Comparison of ENCODE assay signal across 25 cellular contexts in genomic region chr16:49821156-49821555, GRCh38. TPM values are rescaled to one million over a fixed set of nuclear protein-coding genes. Genes with fewer than 3 reads are reported as not detected.
A peak's percentile ranks its signal among the peaks of the same experiment; 100 is the strongest.
DNase-seq lines count a peak whose midpoint lies in the region; ATAC-seq and TF ChIP-seq lines count a peak whose summit lies in the region.
"Had no signal": no experiment of that assay in that cellular context is flagged by ENCODE, and none has a peak within 500 bp of the region (broad histone marks: within the 10 kb centered on the region; RNA-seq: fewer than 3 reads in every experiment).

No MANE protein-coding gene starts in this region.

- H3K14ac ChIP-seq in H9 (ENCODE audit: insufficient read depth, low read length), result no peak overlapping the region

- no peaks in the 10 kb centered on the region for H3K9me3 Mint-ChIP-seq in H9
- no peaks in the 10 kb centered on the region for H3K9me3 Mint-ChIP-seq in WTC11
- H3K9me3 Mint-ChIP-seq: IgD-negative memory B cell had no signal

- BruUV-seq in mammary epithelial cell (replicated peaks; lab: Mats Ljungman, UMichigan), result no TSS peak

- TF ChIP-seq CTCF in H9 (conservative IDR thresholded peaks at IDR 0.05), result no peak
- TF ChIP-seq CTCF in WTC11 (IDR thresholded peaks at IDR 0.05), result no peak
- no peak for TF ChIP-seq CTCF in psoas muscle (IDR thresholded peaks at IDR 0.05)
- no peak for TF ChIP-seq CTCF in mammary epithelial cell (conservative IDR thresholded peaks at IDR 0.05 in 1 of 2, IDR thresholded peaks at IDR 0.05 in 1 of 2; ENCODE audit: extremely low read depth in 1 of 2, insufficient read depth in 1 of 2, low read depth in 1 of 2, low read length in 2 of 2)

- H2BK20ac ChIP-seq in H9 (ENCODE audit: low read depth, low read length, poor library complexity, severe bottlenecking), result no peak overlapping the region

- dilution Hi-C loops in mammary epithelial cell (cut with HindIII; ENCODE audit: low sequenced_read_pairs), result no loop called here

- H3K36me3 Mint-ChIP-seq in H9 (ENCODE audit: insufficient read depth in 1 of 3, low read depth in 3 of 3) (peaks cover 0 to 28% (median 4%) of the 10 kb centered on the region in 3 experiments; a peak in 3 of 7 replicates), WTC11 (no peaks in the 10 kb centered on the region)
- H3K36me3 Mint-ChIP-seq: CD4-positive, alpha-beta memory T cell; IgD-negative memory B cell had no signal

- intact Hi-C loops in psoas muscle (cut with DNase I), result no loop called here
- intact Hi-C loops in mammary epithelial cell (cut with micrococcal nuclease), result no loop called here
- intact Hi-C loops in Right ventricle myocardium superior (cut with DNase I), result no loop called here

- H4K20me1 ChIP-seq in H9 (ENCODE audit: control insufficient read depth, insufficient read depth, insufficient read length) (no peaks in the 10 kb centered on the region), mammary epithelial cell (ENCODE audit: insufficient read depth, low read length) (no peaks in the 10 kb centered on the region)

- H2BK120ac ChIP-seq in H9 (ENCODE audit: low read depth, low read length, poor library complexity, severe bottlenecking), result no peak overlapping the region

- H3K18ac ChIP-seq in H9 (ENCODE audit: insufficient read length, low read depth, low read length), result no peak overlapping the region

- no peak overlapping the region for H2BK15ac ChIP-seq in H9 (ENCODE audit: low read depth, low read length)

- peak; percentile 9; the same call in 1 of the 2 replicates for ATAC-seq in WTC11
- ATAC-seq in psoas muscle, result no peak
- ATAC-seq in GM19351 (IDR thresholded peaks at IDR 0.05; ENCODE audit: unreplicated experiment), result no peak
- no peak for ATAC-seq in Right ventricle myocardium superior (ENCODE audit: poor library complexity)
- ATAC-seq: GM12878 had no signal

- H2AK5ac ChIP-seq in H9 (ENCODE audit: insufficient read length, low read length), result no peak overlapping the region

- no peak overlapping the region for H3K4me3 Mint-ChIP-seq in H9
- no peak overlapping the region for H3K4me3 Mint-ChIP-seq in WTC11
- H3K4me3 Mint-ChIP-seq: CD4-positive, alpha-beta memory T cell; IgD-negative memory B cell had no signal

- no peak overlapping the region for H2AFZ ChIP-seq in H9 (ENCODE audit: low read length)
- H2AFZ ChIP-seq in mammary epithelial cell (ENCODE audit: low read depth, low read length), result no peak overlapping the region

- no peak overlapping the region for H4K8ac ChIP-seq in H9 (replicated peaks; ENCODE audit: insufficient read length, low read depth, low read length)

- H4K91ac ChIP-seq in H9 (ENCODE audit: insufficient read length, low read depth, low read length), result no peak overlapping the region

- H3K4me1 ChIP-seq in H9 (ENCODE audit: insufficient read depth, low read length), result peaks cover 7% of the 10 kb centered on the region; the same call in 1 of the 2 replicates
- peaks cover 22% of the 10 kb centered on the region for H3K4me1 ChIP-seq in iPS-20b (ENCODE audit: insufficient read depth, low read length)
- H3K4me1 ChIP-seq in psoas muscle, result peaks cover 86% of the 10 kb centered on the region
- no peaks in the 10 kb centered on the region for H3K4me1 ChIP-seq in mammary epithelial cell (ENCODE audit: insufficient read depth, low read length)
- H3K4me1 ChIP-seq: HAP-1, Peyer's patch had no signal

- no peaks in the 10 kb centered on the region for H3K79me1 ChIP-seq in H9 (ENCODE audit: insufficient read depth, low read depth, low read length, poor library complexity, severe bottlenecking)

- no peak overlapping the region for H3K56ac ChIP-seq in H9 (ENCODE audit: insufficient read length, low read depth, low read length)

- POLR2A ChIA-PET in WTC11 (lab: Charles Lee), result no interaction called here

- in situ Hi-C loops in mammary epithelial cell (cut with MboI; ENCODE audit: low sequenced_read_pairs in 2 of 2), result no loop called here

- H3K27me3 Mint-ChIP-seq in H9 (ENCODE audit: low read depth), result no peaks in the 10 kb centered on the region
- H3K27me3 Mint-ChIP-seq in WTC11 (ENCODE audit: low read depth), result no peaks in the 10 kb centered on the region

- H3K4me2 ChIP-seq in H9 (ENCODE audit: insufficient read depth, insufficient read length, low read length), result no peak overlapping the region
- no peak overlapping the region for H3K4me2 ChIP-seq in mammary epithelial cell (ENCODE audit: insufficient read depth, low read depth, low read length)

- no CpG with 5 or more reads among the region's 9 CpGs for WGBS in H9 (ENCODE audit: extremely low coverage, insufficient read length, low lambda C conversion rate)
- whole genome bisulfite sequencing in psoas muscle, 3 donors, result 78 to 83% (median 82%) methylated on average over 9 of the region's 9 CpGs
- WGBS in mammary epithelial cell (ENCODE audit: low coverage, missing lambda C conversion rate), result 43% methylated on average over 4 of the region's 9 CpGs

- no peak overlapping the region for H3K27ac ChIP-seq in H9 (ENCODE audit: insufficient read length, low read depth, low read length)
- no peak overlapping the region for H3K27ac ChIP-seq in iPS-20b (ENCODE audit: low read length)
- H3K27ac ChIP-seq in psoas muscle, result peak overlapping the region; percentile 93
- H3K27ac ChIP-seq in mammary epithelial cell (ENCODE audit: insufficient read depth, low read depth, low read length), result no peak overlapping the region
- H3K27ac ChIP-seq: HL-60, Peyer's patch, SJCRH30 had no signal

- no peak overlapping the region for H2BK12ac ChIP-seq in H9 (ENCODE audit: insufficient read length, low read depth, low read length)

- H4K5ac ChIP-seq in H9 (ENCODE audit: insufficient read length, low read depth, low read length), result no peak overlapping the region

- H3K79me2 ChIP-seq in H9 (ENCODE audit: insufficient read depth, low read length) (peaks cover 6% of the 10 kb centered on the region; the same call in 1 of the 2 replicates), mammary epithelial cell (ENCODE audit: insufficient read depth, low read length) (no peaks in the 10 kb centered on the region)

- no peaks in the 10 kb centered on the region for H3K23me2 ChIP-seq in H9 (ENCODE audit: insufficient read length, low read depth, low read length, poor library complexity, severe bottlenecking)

- no peaks in the 10 kb centered on the region for H3K9me3 ChIP-seq in H9 (ENCODE audit: control insufficient read depth, low read depth, low read length)
- no peaks in the 10 kb centered on the region for H3K9me3 ChIP-seq in iPS-20b (ENCODE audit: insufficient read depth, low read depth, low read length)
- H3K9me3 ChIP-seq in psoas muscle, result no peaks in the 10 kb centered on the region
- no peaks in the 10 kb centered on the region for H3K9me3 ChIP-seq in mammary epithelial cell (replicated peaks; ENCODE audit: insufficient read depth, low read length)
- H3K9me3 ChIP-seq: BE2C, HAP-1, Peyer's patch, SJCRH30 had no signal

- peaks cover 10% of the 10 kb centered on the region; the same call in 1 of the 2 replicates for H3K36me3 ChIP-seq in iPS-20b (ENCODE audit: insufficient read depth, low read depth, low read length)
- H3K36me3 ChIP-seq in psoas muscle (ENCODE audit: insufficient read depth in 1 of 2, low read depth in 1 of 2), result no peaks in the 10 kb centered on the region
- H3K36me3 ChIP-seq in mammary epithelial cell (ENCODE audit: insufficient read depth, low read length), result no peaks in the 10 kb centered on the region
- H3K36me3 ChIP-seq: BE2C, HAP-1, Peyer's patch, SJCRH30 had no signal

- DNase-seq in H9, result no peak
- DNase-seq in WTC11 (ENCODE audit: low spot score), result no peak
- DNase-seq in psoas muscle, result no peak
- no peak for DNase-seq in mammary epithelial cell
- DNase-seq in Right ventricle myocardium superior, result no peak
- no peak for DNase-seq in CD1c-positive myeloid dendritic cell (ENCODE audit: extremely low spot score)
- DNase-seq: BE2C; CD4-positive, alpha-beta memory T cell; DND-41; NCI-H1105; NCI-H146; NCI-H2029; NCI-H345; NCI-H524; NCI-H774; NK-92 treated with Interleukin-12 subunit alpha and Interleukin-12 subunit beta, amount 100 ng/mL, for 24 hours; Peyer's patch; SJCRH30 had no signal

- H2BK5ac ChIP-seq in H9 (ENCODE audit: insufficient read length, low read length), result no peak overlapping the region

- H3K23ac ChIP-seq in H9 (ENCODE audit: insufficient read length, low read depth, low read length), result no peak overlapping the region

- H3K4me3 ChIP-seq in iPS-20b (ENCODE audit: low read length) (no peak overlapping the region), psoas muscle (no peak overlapping the region), mammary epithelial cell (replicated peaks in 1 of 3; ENCODE audit: insufficient read depth in 1 of 3, low read depth in 2 of 3, low read length in 3 of 3) (no peak overlapping the region)
- H3K4me3 ChIP-seq: GM12878, HAP-1, Peyer's patch, SJCRH30 had no signal

- H3K4me1 Mint-ChIP-seq in H9 (peaks cover 40 to 55% of the 10 kb centered on the region in 2 experiments), WTC11 (peaks cover 55% of the 10 kb centered on the region)
- H3K4me1 Mint-ChIP-seq: CD4-positive, alpha-beta memory T cell; IgD-negative memory B cell had no signal

- H3K27ac Mint-ChIP-seq in H9 (peak overlapping the region in 2 of 3 experiments; percentile 52 to 88; a peak in 2 of 7 replicates), WTC11 (no peak overlapping the region)
- H3K27ac Mint-ChIP-seq: IgD-negative memory B cell had no signal

- no peak overlapping the region for H3K4ac ChIP-seq in H9 (ENCODE audit: low read depth, low read length)

- H3T11ph ChIP-seq in H9 (ENCODE audit: low read length), result no peak overlapping the region

- H3K27me3 ChIP-seq in H9 (ENCODE audit: insufficient read depth, low read length), result no peaks in the 10 kb centered on the region
- H3K27me3 ChIP-seq in iPS-20b (ENCODE audit: insufficient read depth, low read length), result no peaks in the 10 kb centered on the region
- H3K27me3 ChIP-seq in psoas muscle (ENCODE audit: insufficient read depth in 3 of 3, low read length in 2 of 3), result no peaks in the 10 kb centered on the region
- H3K27me3 ChIP-seq in mammary epithelial cell (ENCODE audit: insufficient read depth, low read length), result no peaks in the 10 kb centered on the region
- H3K27me3 ChIP-seq: BE2C, Peyer's patch, SJCRH30 had no signal

- CTCF ChIA-PET in WTC11 (lab: Charles Lee), result interaction anchor here (0.6 to 3.7 kb wide), 4 partner anchors 14 to 69 kb away, joined by 3 to 12 read pairs (median 3); no protein-coding TSS in a partner anchor
- CTCF ChIA-PET in mammary epithelial cell (lab: Charles Lee; ENCODE audit: low non-redundant PET), result no interaction called here

- H3K9ac ChIP-seq in H9 (ENCODE audit: extremely low read depth, insufficient read length, low read length), result peak overlapping the region; percentile 36
- H3K9ac ChIP-seq in iPS-20b (ENCODE audit: low read depth, low read length), result peak overlapping the region; percentile 58; the same call in 1 of the 2 replicates
- no peak overlapping the region for H3K9ac ChIP-seq in mammary epithelial cell (ENCODE audit: insufficient read depth, low read length)

TF ChIP-seq in WTC11, 78 proteins besides CTCF, POLR2A, EP300 and RAD21 (continues in another document):
- TF ChIP-seq SOX15 (CRISPR knock-in tag; IDR thresholded peaks at IDR 0.05), result no peak
- TF ChIP-seq TEAD4 (CRISPR knock-in tag; IDR thresholded peaks at IDR 0.05), result no peak
- TF ChIP-seq ETV6 (CRISPR knock-in tag; IDR thresholded peaks at IDR 0.05), result no peak

RNA-seq across cellular contexts. Expression of gene ZNF423, which starts 34.8 kb away (rescaled TPM):
- total RNA-seq in H9 (2021) (51.5 and 54.0 TPM in 2 replicates), WTC11 (2021) (37.6 to 38.8 TPM (median 38.6 TPM) in 3 replicates), psoas muscle (10 to 100 TPM; 14.4 to 30.7 (median 20.6) TPM), mammary epithelial cell (under 1 TPM; 0.26 to 0.33 TPM), Right ventricle myocardium superior (8.4 TPM)
- polyA plus RNA-seq in psoas muscle (1 to 10 TPM; 2.3 to 5.4 (median 4.4) TPM), mammary epithelial cell (0.01 TPM)
- not detected for polyA minus RNA-seq in mammary epithelial cell
- total RNA-seq: CD4-positive, alpha-beta memory T cell; HT-29 had no signal
- polyA plus RNA-seq: CD4-positive, alpha-beta memory T cell; IgD-negative memory B cell had no signal
